24 cellular contexts compared by ENCODE assay signal in genomic region chr14:51912112-51912786, GRCh38. TPM values are rescaled to one million over a fixed set of nuclear protein-coding genes. Genes with fewer than 3 reads are reported as not detected.
DNase-seq lines count a peak whose midpoint lies in the region; TF ChIP-seq lines count a peak whose summit lies in the region.
"Had no signal": no experiment of that assay in that cellular context is flagged by ENCODE, and none has a peak within 500 bp of the region (broad histone marks: within the 10 kb centered on the region; RNA-seq: fewer than 3 reads in every experiment).

No MANE protein-coding gene starts in this region.

- no peak overlapping the region for H2BK12ac ChIP-seq in trophoblast cell (ENCODE audit: low read length)

- no peaks in the 10 kb centered on the region for H3K79me1 ChIP-seq in trophoblast cell (ENCODE audit: low read length)

- CTCF ChIA-PET in SK-N-SH (lab: Yijun Ruan, JAX) = interaction anchor here (1.0 to 1.6 kb wide), 4 partner anchors 26 to 182 kb away, joined by 3 to 5 read pairs (median 4); no protein-coding TSS in a partner anchor

- peaks cover 28% of the 10 kb centered on the region for H3K36me3 Mint-ChIP-seq in activated naive CD4-positive, alpha-beta T cell treated with anti-CD3 and anti-CD28 coated beads, Interleukin-2, amount 50 U/mL, for 24 hours
- no peaks in the 10 kb centered on the region for H3K36me3 Mint-ChIP-seq in mesothelial cell of epicardium

- H3K9ac ChIP-seq in SK-N-SH = no peak overlapping the region
- no peak overlapping the region for H3K9ac ChIP-seq in trophoblast cell (ENCODE audit: low read length)
- H3K9ac ChIP-seq: parathyroid adenoma had no signal

- TF ChIP-seq CTCF in SK-N-SH (IDR thresholded peaks at IDR 0.05) = no peak
- no peak for TF ChIP-seq CTCF in fibroblast of villous mesenchyme (IDR thresholded peaks at IDR 0.05; ENCODE audit: insufficient read depth, low read depth, low read length)
- no peak for TF ChIP-seq CTCF in mesothelial cell of epicardium (IDR thresholded peaks at IDR 0.05; ENCODE audit: unreplicated experiment)

- H3K4me2 ChIP-seq in SK-N-SH = no peak overlapping the region
- H3K4me2 ChIP-seq in trophoblast cell (ENCODE audit: low read length) = no peak overlapping the region
- H3K4me2 ChIP-seq: A549 had no signal

- no peak for DNase-seq in activated naive CD4-positive, alpha-beta T cell treated with Interleukin-2 at 50 U/mL for 16 hours
- no peak for DNase-seq in SK-N-SH
- peak; percentile 12 for DNase-seq in fibroblast of villous mesenchyme (ENCODE audit: low read depth)
- DNase-seq in trophoblast cell = peak; percentile 2 to 50
- no peak for DNase-seq in NCI-H2029 (lab: John Stamatoyannopoulos, UW)
- no peak for DNase-seq in A172 (ENCODE audit: low spot score)
- no peak for DNase-seq in mesothelial cell of epicardium (ENCODE audit: low spot score in 2 of 2, unreplicated experiment in 2 of 2)
- DNase-seq: activated CD4-positive, alpha-beta T cell treated with anti-CD3 and anti-CD28 coated beads, Interleukin-2, amount 10 ng/mL, durations not matched to agents 7 days and 5 days; cerebellar nuclear complex; DND-41; dorsolateral prefrontal cortex; KG1; left ventricle myocardium superior; NCI-H1436; NCI-H345; NCI-H774; RPMI8226; small intestine had no signal

- no peak overlapping the region for H3K4me3 ChIP-seq in SK-N-SH (ENCODE audit: low read depth in 2 of 2, low read length in 1 of 2)
- H3K4me3 ChIP-seq in fibroblast of villous mesenchyme (ENCODE audit: low read depth, low read length) = no peak overlapping the region
- H3K4me3 ChIP-seq in trophoblast cell (ENCODE audit: low read depth, low read length) = no peak overlapping the region
- H3K4me3 ChIP-seq: A549, dorsolateral prefrontal cortex, tibial nerve had no signal

- H3K18ac ChIP-seq in trophoblast cell (ENCODE audit: low read length) = no peak overlapping the region

- TF ChIP-seq EP300 in SK-N-SH (IDR thresholded peaks at IDR 0.05; ENCODE audit: borderline replicate concordance in 1 of 2, low read depth in 1 of 2, low read length in 1 of 2) = peak; percentile 8 to 34; a peak in 2 of 4 replicates

- no peak overlapping the region for H4K8ac ChIP-seq in trophoblast cell (ENCODE audit: low read depth, low read length)

- H3K27me3 Mint-ChIP-seq in activated naive CD4-positive, alpha-beta T cell treated with anti-CD3 and anti-CD28 coated beads, Interleukin-2, amount 50 U/mL, for 24 hours = no peaks in the 10 kb centered on the region
- H3K27me3 Mint-ChIP-seq in mesothelial cell of epicardium (ENCODE audit: low read depth) = no peaks in the 10 kb centered on the region
- H3K27me3 Mint-ChIP-seq: activated CD4-positive, alpha-beta T cell treated with anti-CD3 and anti-CD28 coated beads, Interleukin-2, amount 10 ng/mL, durations not matched to agents 7 days and 5 days had no signal

- H3K23ac ChIP-seq in trophoblast cell (ENCODE audit: low read length) = no peak overlapping the region

- H3K79me2 ChIP-seq in SK-N-SH (ENCODE audit: insufficient read depth) = peaks cover 14% of the 10 kb centered on the region; the same call in 1 of the 2 replicates
- H3K79me2 ChIP-seq in trophoblast cell (ENCODE audit: control insufficient read depth, insufficient read depth, low read length, poor library complexity) = no peaks in the 10 kb centered on the region
- H3K79me2 ChIP-seq: parathyroid adenoma had no signal

- H3K27me3 ChIP-seq in SK-N-SH (ENCODE audit: insufficient read depth) (no peaks in the 10 kb centered on the region), trophoblast cell (ENCODE audit: insufficient read depth, low read length) (no peaks in the 10 kb centered on the region)
- H3K27me3 ChIP-seq: dorsolateral prefrontal cortex, tibial nerve had no signal

- H2AFZ ChIP-seq in SK-N-SH (ENCODE audit: low read depth) = no peak overlapping the region
- no peak overlapping the region for H2AFZ ChIP-seq in trophoblast cell (ENCODE audit: insufficient read depth, low read length, poor library complexity)
- H2AFZ ChIP-seq: parathyroid adenoma had no signal

- WGBS in SK-N-SH (ENCODE audit: low lambda C conversion rate) = 12% methylated on average over 2 of the region's 2 CpGs
- WGBS in trophoblast cell (ENCODE audit: extremely low coverage, insufficient coverage, insufficient read length) = no CpG with 5 or more reads among the region's 2 CpGs

- POLR2A ChIA-PET in SK-N-SH (lab: Yijun Ruan, JAX) = no interaction called here

- H3K27ac ChIP-seq in SK-N-SH (ENCODE audit: low read depth in 2 of 2, low read length in 1 of 2) = peak overlapping the region in 1 of 2 experiments; percentile 26; a peak in 3 of 4 replicates
- no peak overlapping the region for H3K27ac ChIP-seq in trophoblast cell (ENCODE audit: low read depth, low read length)
- H3K27ac ChIP-seq: A549, dorsolateral prefrontal cortex, parathyroid adenoma, VCaP had no signal

- H3K14ac ChIP-seq in trophoblast cell (ENCODE audit: low read length) = no peak overlapping the region

- H3K36me3 ChIP-seq in SK-N-SH (replicated peaks in 1 of 2; ENCODE audit: control insufficient read depth in 1 of 2, insufficient read depth in 2 of 2, low read length in 1 of 2) = no peaks in the 10 kb centered on the region
- H3K36me3 ChIP-seq in trophoblast cell (ENCODE audit: control insufficient read depth in 1 of 2, insufficient read depth in 2 of 2, low read length in 2 of 2) = no peaks in the 10 kb centered on the region
- H3K36me3 ChIP-seq: tibial nerve had no signal

- no peak overlapping the region for H4K91ac ChIP-seq in trophoblast cell (ENCODE audit: low read depth, low read length)

- no peak overlapping the region for H3K4ac ChIP-seq in trophoblast cell (ENCODE audit: low read depth, low read length)

- no peaks in the 10 kb centered on the region for H3K9me2 ChIP-seq in SK-N-SH

- peaks cover 89% of the 10 kb centered on the region for H3K4me1 Mint-ChIP-seq in activated naive CD4-positive, alpha-beta T cell treated with anti-CD3 and anti-CD28 coated beads, Interleukin-2, amount 50 U/mL, for 24 hours
- H3K4me1 Mint-ChIP-seq in mesothelial cell of epicardium = peaks cover 8% of the 10 kb centered on the region

- H4K12ac ChIP-seq in trophoblast cell (ENCODE audit: low read depth, low read length) = no peak overlapping the region

- H4K20me1 ChIP-seq in SK-N-SH (ENCODE audit: insufficient read depth) = no peaks in the 10 kb centered on the region

- no peaks in the 10 kb centered on the region for H3K9me3 Mint-ChIP-seq in activated naive CD4-positive, alpha-beta T cell treated with anti-CD3 and anti-CD28 coated beads, Interleukin-2, amount 50 U/mL, for 24 hours
- H3K9me3 Mint-ChIP-seq in mesothelial cell of epicardium = peaks cover 7% of the 10 kb centered on the region

- H3K9me3 ChIP-seq in SK-N-SH = no peaks in the 10 kb centered on the region
- peaks cover 1% of the 10 kb centered on the region for H3K9me3 ChIP-seq in trophoblast cell (ENCODE audit: insufficient read depth, low read depth, low read length)
- H3K9me3 ChIP-seq: A549, tibial nerve had no signal

- H3K4me3 Mint-ChIP-seq in activated naive CD4-positive, alpha-beta T cell treated with anti-CD3 and anti-CD28 coated beads, Interleukin-2, amount 50 U/mL, for 24 hours = no peak overlapping the region
- no peak overlapping the region for H3K4me3 Mint-ChIP-seq in mesothelial cell of epicardium
- H3K4me3 Mint-ChIP-seq: activated CD4-positive, alpha-beta T cell treated with anti-CD3 and anti-CD28 coated beads, Interleukin-2, amount 10 ng/mL, durations not matched to agents 7 days and 5 days; T-helper 2 cell treated with Interferon-gamma antibody and Interleukin-4, amounts not matched to agents 5 μg/mL and 100 μg/mL, for 36 hours had no signal

- no peak overlapping the region for H2BK120ac ChIP-seq in trophoblast cell (ENCODE audit: insufficient read depth, low read length, poor library complexity)

- H3K4me1 ChIP-seq in SK-N-SH (ENCODE audit: control insufficient read depth in 1 of 2, insufficient read depth in 2 of 2, low read depth in 1 of 2, low read length in 1 of 2) (peaks cover 2 to 21% of the 10 kb centered on the region in 2 experiments; a peak in 3 of 4 replicates), trophoblast cell (ENCODE audit: control insufficient read depth in 1 of 2, insufficient read depth in 2 of 2, low read length in 2 of 2) (no peaks in the 10 kb centered on the region)
- H3K4me1 ChIP-seq: A549, parathyroid adenoma had no signal

- no peaks in the 10 kb centered on the region for H3F3A ChIP-seq in SK-N-SH (replicated peaks; ENCODE audit: insufficient read depth)

- H2AK5ac ChIP-seq in trophoblast cell (ENCODE audit: low read length) = no peak overlapping the region

- no peak overlapping the region for H2BK5ac ChIP-seq in trophoblast cell (ENCODE audit: low read depth, low read length, poor library complexity)

- TF ChIP-seq RAD21 in SK-N-SH (IDR thresholded peaks at IDR 0.05; ENCODE audit: low read length) = no peak

- H3K27ac Mint-ChIP-seq in activated naive CD4-positive, alpha-beta T cell treated with anti-CD3 and anti-CD28 coated beads, Interleukin-2, amount 50 U/mL, for 24 hours = peak overlapping the region; percentile 62
- H3K27ac Mint-ChIP-seq in mesothelial cell of epicardium = no peak overlapping the region
- H3K27ac Mint-ChIP-seq: activated CD4-positive, alpha-beta T cell treated with anti-CD3 and anti-CD28 coated beads, Interleukin-2, amount 10 ng/mL, durations not matched to agents 7 days and 5 days; T-helper 2 cell treated with Interferon-gamma antibody and Interleukin-4, amounts not matched to agents 5 μg/mL and 100 μg/mL, for 36 hours had no signal

TF ChIP-seq in SK-N-SH, 30 proteins besides CTCF, POLR2A, EP300 and RAD21 (continues in another document):
- TF ChIP-seq FOXJ3 (CRISPR knock-in tag; IDR thresholded peaks at IDR 0.05) (no peak), RFX5 (IDR thresholded peaks at IDR 0.05; ENCODE audit: low read length) (no peak), RXRA (IDR thresholded peaks at IDR 0.05; ENCODE audit: borderline replicate concordance, low read depth) (no peak), SMC3 (IDR thresholded peaks at IDR 0.05; ENCODE audit: low read depth, low read length) (no peak)
- TF ChIP-seq, protein P1, sequence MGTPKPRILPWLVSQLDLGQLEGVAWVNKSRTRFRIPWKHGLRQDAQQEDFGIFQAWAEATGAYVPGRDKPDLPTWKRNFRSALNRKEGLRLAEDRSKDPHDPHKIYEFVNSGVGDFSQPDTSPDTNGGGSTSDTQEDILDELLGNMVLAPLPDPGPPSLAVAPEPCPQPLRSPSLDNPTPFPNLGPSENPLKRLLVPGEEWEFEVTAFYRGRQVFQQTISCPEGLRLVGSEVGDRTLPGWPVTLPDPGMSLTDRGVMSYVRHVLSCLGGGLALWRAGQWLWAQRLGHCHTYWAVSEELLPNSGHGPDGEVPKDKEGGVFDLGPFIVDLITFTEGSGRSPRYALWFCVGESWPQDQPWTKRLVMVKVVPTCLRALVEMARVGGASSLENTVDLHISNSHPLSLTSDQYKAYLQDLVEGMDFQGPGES (IDR thresholded peaks at IDR 0.05; ENCODE audit: low read depth, low read length) = no peak

RNA-seq across cellular contexts. Expression of gene GNG2, which starts 51.8 kb away (rescaled TPM):
- polyA plus RNA-seq in SK-N-SH (2012; rRNA removed) = 17.8 and 19.1 TPM in 2 replicates
- 25.2 and 29.0 TPM in 2 replicates for polyA plus RNA-seq in SK-N-SH (2012; cell fraction: cytosol; rRNA removed)
- polyA plus RNA-seq in SK-N-SH (2012; cell fraction: nucleus; rRNA removed) = 8.2 and 8.9 TPM in 2 replicates
- total RNA-seq in fibroblast of villous mesenchyme = 4.3 and 12.9 TPM in 2 replicates
- 0.92 and 0.93 TPM in 2 replicates for polyA plus RNA-seq in trophoblast cell (2013)
- total RNA-seq in A172 (2014; rRNA removed; shearing (Covaris generic)) = 3.8 and 8.5 TPM in 2 replicates
- total RNA-seq in mesothelial cell of epicardium = 47.2 to 56.2 TPM (median 52.4 TPM) in 3 replicates

Comparison
In these comparisons a context has a peak if more than half of its experiments do, and no peak if none do; other contexts are left out.
1. DNase-seq: peak in fibroblast of villous mesenchyme (single experiment) and trophoblast cell (2 of 2); none in activated naive CD4-positive, alpha-beta T cell treated with Interleukin-2 at 50 U/mL for 16 hours (single experiment), SK-N-SH (single experiment), NCI-H2029 (single experiment), A172 (single experiment) and mesothelial cell of epicardium (0 of 2).